14 cellular contexts compared by ENCODE assay signal in the genomic region with DNA sequence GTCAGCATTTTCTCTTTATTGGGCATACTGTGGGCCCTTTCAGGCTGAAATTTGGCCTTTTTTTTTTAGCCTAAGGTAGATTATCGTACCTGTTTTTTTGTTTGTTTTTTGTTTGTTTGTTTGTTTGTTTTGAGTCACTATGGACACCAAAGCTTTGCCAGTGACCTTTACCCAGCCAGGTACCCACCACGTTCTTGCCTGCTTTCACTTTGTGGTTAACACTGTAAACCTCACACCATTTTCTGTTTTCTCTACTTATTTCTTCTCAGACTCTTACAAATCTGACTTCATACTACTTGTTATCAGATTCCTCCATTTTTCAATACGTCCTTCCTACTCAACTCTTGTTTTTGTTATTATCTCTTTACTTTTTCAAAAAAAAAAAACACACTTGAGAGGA.
"Had no signal": no experiment of that assay in that cellular context is flagged by ENCODE, and none has a peak within 500 bp of the region (broad histone marks: within the 10 kb centered on the region; RNA-seq: fewer than 3 reads in every experiment).

No MANE protein-coding gene starts in this region.

- DNase-seq: activated CD4-positive, alpha-beta memory T cell treated with anti-CD3 and anti-CD28 coated beads, Interleukin-2, amount 10 ng/mL, durations not matched to agents 7 days and 5 days; activated CD4-positive, alpha-beta T cell treated with anti-CD3 and anti-CD28 coated beads for 1 hour; activated naive CD8-positive, alpha-beta T cell treated with anti-CD3 and anti-CD28 coated beads for 36 hours; dorsolateral prefrontal cortex; esophagus squamous epithelium; foreskin fibroblast; glutamatergic neuron; left cardiac atrium; midbrain; naive B cell; right cardiac atrium; substantia nigra; transverse colon had no signal

- H3K27me3 Mint-ChIP-seq: activated CD4-positive, alpha-beta memory T cell treated with anti-CD3 and anti-CD28 coated beads, Interleukin-2, amount 10 ng/mL, durations not matched to agents 7 days and 5 days; activated naive CD8-positive, alpha-beta T cell treated with anti-CD3 and anti-CD28 coated beads for 36 hours; naive B cell; progenitor cell of endocrine pancreas had no signal

- H3K27ac Mint-ChIP-seq: activated CD4-positive, alpha-beta memory T cell treated with anti-CD3 and anti-CD28 coated beads, Interleukin-2, amount 10 ng/mL, durations not matched to agents 7 days and 5 days; activated naive CD8-positive, alpha-beta T cell treated with anti-CD3 and anti-CD28 coated beads for 36 hours; progenitor cell of endocrine pancreas had no signal

- H3K9me3 Mint-ChIP-seq: activated naive CD8-positive, alpha-beta T cell treated with anti-CD3 and anti-CD28 coated beads for 36 hours; naive B cell had no signal

- ATAC-seq: left cardiac atrium, right cardiac atrium had no signal

- H3K4me3 Mint-ChIP-seq: activated CD4-positive, alpha-beta memory T cell treated with anti-CD3 and anti-CD28 coated beads, Interleukin-2, amount 10 ng/mL, durations not matched to agents 7 days and 5 days; activated naive CD8-positive, alpha-beta T cell treated with anti-CD3 and anti-CD28 coated beads for 36 hours had no signal
